In the genomic region with DNA sequence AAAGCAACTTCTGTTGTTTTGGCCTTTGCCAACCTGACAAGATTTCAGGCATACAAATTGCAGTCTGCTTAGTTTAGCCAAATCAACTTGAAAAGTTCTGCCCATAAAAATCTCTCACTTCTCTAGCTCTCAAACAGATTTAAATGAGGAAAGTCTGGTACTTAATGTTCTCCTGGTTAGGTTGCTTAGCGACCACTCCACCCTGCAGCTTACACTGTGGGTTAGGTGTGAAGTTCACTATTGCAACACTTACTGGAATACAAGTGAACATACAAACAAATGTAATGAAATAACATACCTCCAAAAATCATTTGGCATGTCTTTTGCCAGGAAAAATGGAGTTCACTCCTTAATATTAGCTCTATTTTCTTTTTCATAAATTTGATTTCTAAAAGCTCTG, we compare ENCODE assay signal across 16 cellular contexts.
DNase-seq lines count a peak whose midpoint lies in the region; ATAC-seq, FAIRE-seq and TF ChIP-seq lines count a peak whose summit lies in the region.
"Had no signal": no experiment of that assay in that cellular context is flagged by ENCODE, and none has a peak within 500 bp of the region (broad histone marks: within the 10 kb centered on the region; RNA-seq: fewer than 3 reads in every experiment).

No MANE protein-coding gene starts in this region.

- 0% methylated on average over 1 of the region's 1 CpG for WGBS in GM12878 (ENCODE audit: insufficient coverage, insufficient replicate concordance, low lambda C conversion rate, missing lambda C conversion rate)
- WGBS in HepG2 (ENCODE audit: low lambda C conversion rate) = 0% methylated on average over 1 of the region's 1 CpG

- no peaks in the 10 kb centered on the region for H3K9me3 ChIP-seq in GM12878 (replicated peaks; ENCODE audit: control insufficient read depth, insufficient read depth, low read length)
- no peaks in the 10 kb centered on the region for H3K9me3 ChIP-seq in HepG2 (ENCODE audit: low read length)
- H3K9me3 ChIP-seq in CD8-positive, alpha-beta memory T cell (ENCODE audit: low read length) = no peaks in the 10 kb centered on the region
- H3K9me3 ChIP-seq: adrenal gland, pancreas had no signal

- no peak overlapping the region for H3K4me3 Mint-ChIP-seq in CD8-positive, alpha-beta memory T cell
- H3K4me3 Mint-ChIP-seq: activated T-cell treated with anti-CD3 and anti-CD28 coated beads, Interleukin-2, amount 50 U/mL, for 4 hours had no signal

- no peaks in the 10 kb centered on the region for H3K27me3 ChIP-seq in ACC112 (ENCODE audit: insufficient read depth, low read length)
- H3K27me3 ChIP-seq in GM12878 (replicated peaks in 1 of 2; ENCODE audit: control insufficient read depth in 2 of 2, insufficient read depth in 2 of 2, low read length in 1 of 2) = no peaks in the 10 kb centered on the region
- H3K27me3 ChIP-seq in HepG2 (ENCODE audit: control insufficient read depth in 1 of 2, insufficient read depth in 2 of 2, low read length in 2 of 2) = no peaks in the 10 kb centered on the region
- no peaks in the 10 kb centered on the region for H3K27me3 ChIP-seq in CD8-positive, alpha-beta memory T cell (ENCODE audit: insufficient read depth, low read length, poor library complexity, severe bottlenecking)
- H3K27me3 ChIP-seq: adrenal gland, pancreas had no signal

- FAIRE-seq in GM12878 (lab: Jason Lieb, UNC) (no peak), HepG2 (lab: Jason Lieb, UNC) (no peak)

- H3K4me2 ChIP-seq in GM12878 (ENCODE audit: control insufficient read depth, insufficient read depth) = no peak overlapping the region
- H3K4me2 ChIP-seq in HepG2 (ENCODE audit: low read depth, low read length) = no peak overlapping the region

- H3K79me2 ChIP-seq in ACC112 (ENCODE audit: control insufficient read depth, insufficient read depth, low read length, unreplicated experiment) (no peaks in the 10 kb centered on the region), GM12878 (ENCODE audit: control insufficient read depth, insufficient read depth, low read length) (no peaks in the 10 kb centered on the region), HepG2 (ENCODE audit: insufficient read depth, low read length) (no peaks in the 10 kb centered on the region)

- TF ChIP-seq RAD21 in GM12878 (IDR thresholded peaks at IDR 0.05; ENCODE audit: insufficient read depth, low read depth, low read length) (no peak), HepG2 (CRISPR knock-in tag; IDR thresholded peaks at IDR 0.05) (no peak)

- no peak overlapping the region for H3K9ac ChIP-seq in GM12878 (ENCODE audit: control insufficient read depth, insufficient read depth, low read length)
- H3K9ac ChIP-seq in HepG2 (ENCODE audit: insufficient read depth, low read depth, low read length) = no peak overlapping the region

- TF ChIP-seq EP300 in GM12878 (IDR thresholded peaks at IDR 0.05; ENCODE audit: borderline replicate concordance in 1 of 2, control insufficient read depth in 1 of 2, low read depth in 2 of 2, low read length in 2 of 2) (no peak), HepG2 (IDR thresholded peaks at IDR 0.05; ENCODE audit: low read depth in 2 of 2, low read length in 2 of 2) (no peak), HepG2 (CRISPR knock-in tag; IDR thresholded peaks at IDR 0.05; ENCODE audit: borderline replicate concordance) (no peak)

- no TSS peak for BruUV-seq in GM12878 (replicated peaks; lab: Mats Ljungman, UMichigan)
- BruUV-seq in HepG2 (replicated peaks; lab: Mats Ljungman, UMichigan) = no TSS peak

- RAD21 ChIA-PET in GM12878 (lab: Charles Lee; ENCODE audit: unreplicated experiment) = no interaction called here

- TF ChIP-seq POLR2A in GM12878 (IDR thresholded peaks at IDR 0.05; ENCODE audit: low read depth, low read length) (no peak), HepG2 (IDR thresholded peaks at IDR 0.05; ENCODE audit: insufficient read depth in 1 of 2, low read depth in 2 of 2, low read length in 2 of 2) (no peak)

- H3K36me3 ChIP-seq in ACC112 (ENCODE audit: insufficient read depth, low read length) (no peaks in the 10 kb centered on the region), GM12878 (ENCODE audit: control insufficient read depth in 2 of 2, insufficient read depth in 2 of 2, low read length in 1 of 2) (no peaks in the 10 kb centered on the region), HepG2 (replicated peaks in 1 of 2; ENCODE audit: control insufficient read depth in 1 of 2, insufficient read depth in 2 of 2, low read length in 2 of 2) (no peaks in the 10 kb centered on the region)
- no peaks in the 10 kb centered on the region for H3K36me3 ChIP-seq in CD8-positive, alpha-beta memory T cell (ENCODE audit: insufficient read depth, low read length)
- H3K36me3 ChIP-seq: adrenal gland, pancreas had no signal

- H3K4me1 Mint-ChIP-seq in CD8-positive, alpha-beta memory T cell = no peaks in the 10 kb centered on the region

- no peaks in the 10 kb centered on the region for H4K20me1 ChIP-seq in GM12878 (ENCODE audit: control insufficient read depth, insufficient read depth)
- H4K20me1 ChIP-seq in HepG2 (ENCODE audit: insufficient read depth, low read length) = no peaks in the 10 kb centered on the region

- no peak overlapping the region for H3K4me3 ChIP-seq in ACC112 (ENCODE audit: low read depth, low read length)
- H3K4me3 ChIP-seq in GM12878 = no peak overlapping the region
- H3K4me3 ChIP-seq in HepG2 (replicated peaks in 1 of 3; ENCODE audit: insufficient read depth in 1 of 3, low read depth in 2 of 3, low read length in 3 of 3) = no peak overlapping the region
- H3K4me3 ChIP-seq in CD8-positive, alpha-beta memory T cell (ENCODE audit: low read length) = no peak overlapping the region
- H3K4me3 ChIP-seq: adrenal gland, pancreas had no signal

- H3K4me1 ChIP-seq in ACC112 (ENCODE audit: control insufficient read depth, insufficient read depth, low read length, unreplicated experiment) (peaks cover 4% of the 10 kb centered on the region), GM12878 (ENCODE audit: control insufficient read depth, insufficient read depth, low read length) (no peaks in the 10 kb centered on the region), HepG2 (ENCODE audit: insufficient read depth, low read length) (0 out of 2 replicates have a peak, but pooled peaks cover 6% of the 10 kb centered on the region)
- no peaks in the 10 kb centered on the region for H3K4me1 ChIP-seq in CD8-positive, alpha-beta memory T cell (ENCODE audit: insufficient read depth, low read length)
- H3K4me1 ChIP-seq: adrenal gland, pancreas had no signal

- in situ Hi-C loops in GM12878 (cut with MboI) = no loop called here
- in situ Hi-C loops in HepG2 (cut with HindIII; ENCODE audit: extremely low pct_ligation_motif_present, low pct_unique_long_range_greater_than_20kb) = no loop called here

- POLR2A ChIA-PET in GM12878 (lab: Charles Lee) = no interaction called here
- POLR2A ChIA-PET in HepG2 (lab: Yijun Ruan, JAX) = no interaction called here
- POLR2A ChIA-PET in CD8-positive, alpha-beta memory T cell (lab: Charles Lee) = no interaction called here

- TF ChIP-seq CTCF in GM12878 (IDR thresholded peaks at IDR 0.05 in 2 of 3, conservative IDR thresholded peaks at IDR 0.05 in 1 of 3; ENCODE audit: control insufficient read depth in 2 of 3, extremely low read depth in 1 of 3, insufficient read depth in 1 of 3, low read depth in 3 of 3, low read length in 3 of 3) = no peak
- no peak for TF ChIP-seq CTCF in HepG2 (CRISPR knock-in tag; IDR thresholded peaks at IDR 0.05)

- CTCF ChIA-PET in GM12878 (lab: Yijun Ruan, JAX) (no interaction called here), HepG2 (lab: Yijun Ruan, JAX; ENCODE audit: low intra/inter-chr PET ratio, low total read pairs) (no interaction called here)
- CTCF ChIA-PET in CD8-positive, alpha-beta memory T cell (lab: Charles Lee) = no interaction called here

- H3K27ac ChIP-seq in ACC112 (ENCODE audit: low read depth, low read length) = no peak overlapping the region
- H3K27ac ChIP-seq in GM12878 (ENCODE audit: control insufficient read depth, insufficient read depth) = no peak overlapping the region
- no peak overlapping the region for H3K27ac ChIP-seq in HepG2 (ENCODE audit: extremely low read length, insufficient read depth, low read length)
- H3K27ac ChIP-seq in CD8-positive, alpha-beta memory T cell (ENCODE audit: low read depth, low read length) = no peak overlapping the region
- H3K27ac ChIP-seq: adrenal gland, pancreas had no signal

- peak; percentile 39 for DNase-seq in HuH-7 (ENCODE audit: low spot score)
- no peak for DNase-seq in GM12878 (ENCODE audit: low read depth, low spot score)
- peak; percentile 15 for DNase-seq in HepG2 (ENCODE audit: low spot score)
- DNase-seq in NCI-H2029 (lab: John Stamatoyannopoulos, UW) = no peak
- no peak for DNase-seq in CD8-positive, alpha-beta memory T cell
- DNase-seq: activated CD4-positive, alpha-beta T cell treated with anti-CD3 and anti-CD28 coated beads, Interleukin-2, amount 50 U/mL, for 4 hours; activated T-cell treated with anti-CD3 and anti-CD28 coated beads, Interleukin-2, amount 50 U/mL, for 4 hours; adrenal gland; cortex of kidney; GOT3; KBM-7; NCI-H1930; pancreas had no signal

- H3K27me3 Mint-ChIP-seq in CD8-positive, alpha-beta memory T cell = no peaks in the 10 kb centered on the region

- no peaks in the 10 kb centered on the region for H3K36me3 Mint-ChIP-seq in CD8-positive, alpha-beta memory T cell

- peak overlapping the region; percentile 71 for H2AFZ ChIP-seq in ACC112 (ENCODE audit: low read length, unreplicated experiment)
- no peak overlapping the region for H2AFZ ChIP-seq in GM12878 (ENCODE audit: control insufficient read depth, low read depth, low read length)
- H2AFZ ChIP-seq in HepG2 (ENCODE audit: low read length) = no peak overlapping the region

- ATAC-seq in GM12878 = peak; percentile 38; the same call in 2 of the 3 replicates
- peak; percentile 80 for ATAC-seq in HepG2
- ATAC-seq in GM21526 (IDR thresholded peaks at IDR 0.05; ENCODE audit: low FRiP score, unreplicated experiment) = no peak
- ATAC-seq in HG03432 (IDR thresholded peaks at IDR 0.05; ENCODE audit: unreplicated experiment) = no peak
- ATAC-seq: activated T-cell treated with anti-CD3 and anti-CD28 coated beads, Interleukin-2, amount 50 U/mL, for 4 hours had no signal

- H3K9me3 Mint-ChIP-seq in CD8-positive, alpha-beta memory T cell = peaks cover 2 to 18% (median 6%) of the 10 kb centered on the region in 5 donors
- H3K9me3 Mint-ChIP-seq: activated T-cell treated with anti-CD3 and anti-CD28 coated beads, Interleukin-2, amount 50 U/mL, for 4 hours had no signal

- peak overlapping the region in 1 of 8 donors; percentile 29 for H3K27ac Mint-ChIP-seq in CD8-positive, alpha-beta memory T cell

- intact Hi-C loops in GM12878 (cut with micrococcal nuclease; ENCODE audit: unreplicated experiment) = no loop called here
- intact Hi-C loops in HepG2 (cut with micrococcal nuclease; ENCODE audit: unreplicated experiment) = no loop called here

- SMC1A ChIA-PET in GM12878 (lab: Charles Lee; ENCODE audit: uncharacterized antibody, unreplicated experiment) = no interaction called here

TF ChIP-seq in GM12878, 131 proteins besides CTCF, POLR2A, EP300 and RAD21 (continues in another document):
- no peak for TF ChIP-seq MYB (IDR thresholded peaks at IDR 0.05; ENCODE audit: borderline replicate concordance, low read depth, low read length)

TF ChIP-seq in HepG2, 621 proteins besides CTCF, POLR2A, EP300 and RAD21 (continues in another document):
- no peak for TF ChIP-seq ZSCAN9 (CRISPR knock-in tag; IDR thresholded peaks at IDR 0.05; ENCODE audit: borderline replicate concordance)
- TF ChIP-seq CEBPB (IDR thresholded peaks at IDR 0.05; ENCODE audit: borderline replicate concordance, low read depth, low read length) = peak; percentile 90
- no peak for TF ChIP-seq GABPB1 (CRISPR knock-in tag; IDR thresholded peaks at IDR 0.05)

Comparison
In these comparisons a context has a peak if more than half of its experiments do, and no peak if none do; other contexts are left out.
1. DNase-seq: peak in HuH-7 (single experiment) and HepG2 (single experiment); none in GM12878 (single experiment), NCI-H2029 (single experiment) and CD8-positive, alpha-beta memory T cell (0 of 5).
2. ATAC-seq: peak in GM12878 (single experiment) and HepG2 (single experiment); none in GM21526 (single experiment) and HG03432 (single experiment).